ENCODE assay signal across 8 cellular contexts in genomic region chr5:60521379-60522298, GRCh38.
DNase-seq lines count a peak whose midpoint lies in the region; ATAC-seq and TF ChIP-seq lines count a peak whose summit lies in the region.

No MANE protein-coding gene starts in this region.

- ATAC-seq in heart right ventricle = no peak
- ATAC-seq in Right ventricle myocardium inferior = no peak
- ATAC-seq in HG03064 (IDR thresholded peaks at IDR 0.05; ENCODE audit: low read depth, unreplicated experiment) = peak; percentile 43
- peak; percentile 37; the same call in 2 of the 3 replicates for ATAC-seq in SK-N-SH treated with all-trans-retinoic acid at 6 μM for 48 hours

- intact Hi-C loops in heart right ventricle (cut with DNase I) (no loop called here), Right ventricle myocardium inferior (cut with DNase I) (no loop called here), tibial artery (cut with DNase I; ENCODE audit: low total_unique reads) (no loop called here)

- no peaks in the 10 kb centered on the region for H3K9me3 ChIP-seq in heart right ventricle
- no peaks in the 10 kb centered on the region for H3K9me3 ChIP-seq in tibial artery

- DNase-seq in heart right ventricle (no peak), Right ventricle myocardium inferior (ENCODE audit: missing footprints) (no peak), tibial artery (no peak), cerebellum (ENCODE audit: low spot score) (no peak), H4 (ENCODE audit: low spot score) (no peak)
- no peak for DNase-seq in activated CD4-positive, alpha-beta T cell treated with anti-CD3 and anti-CD28 coated beads, Interleukin-2, amount 50 U/mL, for 48 hours

- H3K36me3 ChIP-seq in heart right ventricle (no peaks in the 10 kb centered on the region), tibial artery (no peaks in the 10 kb centered on the region)

- peak overlapping the region in 6 of 10 donors; percentile 30 to 77 (median 51) for H3K27ac ChIP-seq in heart right ventricle
- H3K27ac ChIP-seq in tibial artery = peak overlapping the region; percentile 73 to 79

- H3K4me3 ChIP-seq in heart right ventricle (no peak overlapping the region), tibial artery (no peak overlapping the region)

- H3K27me3 ChIP-seq in heart right ventricle (no peaks in the 10 kb centered on the region), tibial artery (no peaks in the 10 kb centered on the region)

- 57 to 64% methylated on average over 5 of the region's 5 CpGs for WGBS in heart right ventricle, 2 donors

- no peak for TF ChIP-seq CTCF in heart right ventricle (IDR thresholded peaks at IDR 0.05)
- TF ChIP-seq CTCF in tibial artery (IDR thresholded peaks at IDR 0.05) = no peak

- H3K4me1 ChIP-seq in heart right ventricle = peaks cover 6 to 53% (median 40%) of the 10 kb centered on the region in 9 donors
- peaks cover 0 to 71% (median 42%) of the 10 kb centered on the region in 4 donors for H3K4me1 ChIP-seq in tibial artery

TF ChIP-seq in SK-N-SH treated with all-trans-retinoic acid at 6 μM for 48 hours, 23 proteins besides CTCF, POLR2A, EP300 and RAD21:
- TF ChIP-seq PPARA (CRISPR knock-in tag; IDR thresholded peaks at IDR 0.05; ENCODE audit: borderline replicate concordance) = no peak
- no peak for TF ChIP-seq ISL1 (CRISPR knock-in tag; IDR thresholded peaks at IDR 0.05)
- no peak for TF ChIP-seq CSRNP3 (CRISPR knock-in tag; IDR thresholded peaks at IDR 0.05)
- TF ChIP-seq ZC3H10 (CRISPR knock-in tag; IDR thresholded peaks at IDR 0.05) = no peak
- no peak for TF ChIP-seq PATZ1 (CRISPR knock-in tag; IDR thresholded peaks at IDR 0.05; ENCODE audit: borderline replicate concordance)
- no peak for TF ChIP-seq TOX (CRISPR knock-in tag; IDR thresholded peaks at IDR 0.05; ENCODE audit: borderline replicate concordance)
- TF ChIP-seq GLIS3 (CRISPR knock-in tag; IDR thresholded peaks at IDR 0.05) = no peak
- no peak for TF ChIP-seq ZFP30 (CRISPR knock-in tag; IDR thresholded peaks at IDR 0.05)
- TF ChIP-seq ESRRG (CRISPR knock-in tag; IDR thresholded peaks at IDR 0.05) = no peak
- no peak for TF ChIP-seq SNAI2 (CRISPR knock-in tag; IDR thresholded peaks at IDR 0.05)
- no peak for TF ChIP-seq CREB5 (CRISPR knock-in tag; IDR thresholded peaks at IDR 0.05; ENCODE audit: low read depth)
- TF ChIP-seq TCF4 (CRISPR knock-in tag; IDR thresholded peaks at IDR 0.05; ENCODE audit: borderline replicate concordance) = no peak
- TF ChIP-seq ZFP3 (CRISPR knock-in tag; IDR thresholded peaks at IDR 0.05) = no peak
- TF ChIP-seq ZNF70 (CRISPR knock-in tag; IDR thresholded peaks at IDR 0.05) = no peak
- no peak for TF ChIP-seq OSR1 (CRISPR knock-in tag; IDR thresholded peaks at IDR 0.05)
- TF ChIP-seq RARB (CRISPR knock-in tag; IDR thresholded peaks at IDR 0.05) = no peak
- no peak for TF ChIP-seq ZNF565 (CRISPR knock-in tag; conservative IDR thresholded peaks at IDR 0.05; ENCODE audit: low read depth)
- no peak for TF ChIP-seq BACH2 (CRISPR knock-in tag; IDR thresholded peaks at IDR 0.05; ENCODE audit: borderline replicate concordance)
- no peak for TF ChIP-seq TSHZ2 (CRISPR knock-in tag; IDR thresholded peaks at IDR 0.05)

Comparison
In these comparisons a context has a peak if more than half of its experiments do, and no peak if none do; other contexts are left out.
1. ATAC-seq: peak in HG03064 (single experiment) and SK-N-SH treated with all-trans-retinoic acid at 6 μM for 48 hours (single experiment); none in heart right ventricle (0 of 8) and Right ventricle myocardium inferior (single experiment).